Comparison of ENCODE assay signal across 34 cellular contexts in the genomic region with DNA sequence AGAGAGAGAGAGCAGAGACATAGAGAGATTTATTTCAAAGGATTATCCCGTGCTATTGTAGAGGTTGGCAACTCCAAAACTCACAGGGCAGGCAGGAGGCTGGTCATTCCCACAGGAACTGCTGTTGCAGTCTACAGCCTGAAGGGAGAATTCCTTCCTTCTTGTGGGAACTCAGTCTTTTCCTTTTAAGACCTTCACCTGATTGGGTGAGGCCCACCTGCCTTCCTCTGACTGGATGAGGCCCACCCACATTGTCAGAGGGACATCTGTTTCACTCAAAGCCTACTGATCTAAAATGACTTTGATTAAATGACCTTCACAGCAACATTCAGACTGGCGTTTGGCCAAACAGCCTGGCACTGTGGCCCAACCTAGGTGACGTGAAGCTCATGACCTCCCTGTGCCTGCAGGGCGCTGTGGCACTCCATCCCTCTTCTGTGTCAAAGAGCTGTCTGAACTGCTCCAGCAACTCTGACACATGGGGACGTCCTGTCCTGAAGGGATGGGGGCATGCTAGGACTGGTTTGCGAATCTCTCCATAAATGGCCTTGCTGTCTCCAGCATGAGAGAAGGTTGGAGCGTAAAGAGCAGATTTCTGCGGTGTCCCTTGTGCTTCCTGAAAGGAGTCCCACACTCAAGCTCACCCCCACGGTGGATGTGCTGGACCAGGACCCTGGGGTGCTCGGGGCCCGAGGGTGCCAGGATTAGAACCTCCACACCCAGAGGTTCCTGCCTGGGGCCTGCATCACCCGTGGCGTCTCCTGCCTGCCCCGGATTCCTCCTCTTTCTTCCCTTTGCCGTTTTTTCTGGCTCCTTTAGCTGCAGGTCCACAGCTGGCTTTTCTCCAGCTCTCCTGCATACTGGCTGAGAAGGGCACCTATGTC. TPM values are rescaled to one million over a fixed set of nuclear protein-coding genes. Genes with fewer than 3 reads are reported as not detected.
DNase-seq lines count a peak whose midpoint lies in the region; ATAC-seq, FAIRE-seq and TF ChIP-seq lines count a peak whose summit lies in the region.
"Had no signal": no experiment of that assay in that cellular context is flagged by ENCODE, and none has a peak within 500 bp of the region (broad histone marks: within the 10 kb centered on the region; RNA-seq: fewer than 3 reads in every experiment).

No MANE protein-coding gene starts in this region.

- H4K20me1 ChIP-seq in GM23338 (replicated peaks; ENCODE audit: insufficient read depth): no peaks in the 10 kb centered on the region

- in situ Hi-C loops in KBM-7 (cut with MboI; ENCODE audit: low pct_unique_long_range_greater_than_20kb, low sequenced_read_pairs): no loop called here

- H3K4me1 ChIP-seq in GM23338 (ENCODE audit: insufficient read depth): no peaks in the 10 kb centered on the region
- H3K4me1 ChIP-seq in mesendoderm (ENCODE audit: control insufficient read depth, low read depth, low read length): no peaks in the 10 kb centered on the region
- H3K4me1 ChIP-seq: gastrocnemius medialis, SJSA1 had no signal

- no peak overlapping the region for H4K5ac ChIP-seq in mesendoderm (ENCODE audit: low read length)

- H3K79me2 ChIP-seq in GM23338 (replicated peaks; ENCODE audit: insufficient read depth) (no peaks in the 10 kb centered on the region), mesendoderm (ENCODE audit: control insufficient read depth, insufficient read depth, low read length) (no peaks in the 10 kb centered on the region)

- ATAC-seq in GM23338 (no peak), GM21390 (IDR thresholded peaks at IDR 0.05; ENCODE audit: unreplicated experiment) (no peak)
- ATAC-seq: activated CD4-positive, alpha-beta T cell treated with anti-CD3 and anti-CD28 coated beads for 36 hours; body of pancreas; gastrocnemius medialis; stimulated activated effector memory CD8-positive, alpha-beta T cell treated with anti-CD3 and anti-CD28 coated beads, Interleukin-12 subunit alpha, Interleukin-12 subunit beta, amount 100 ng/mL, for 72 hours; upper lobe of right lung had no signal

- no peak overlapping the region for H3K4ac ChIP-seq in mesendoderm (ENCODE audit: low read depth, low read length)

- no peak overlapping the region for H3K18ac ChIP-seq in mesendoderm (ENCODE audit: low read length)

- H3K9me3 Mint-ChIP-seq in GM23338: no peaks in the 10 kb centered on the region; the same call in 2 of the 3 replicates
- H3K9me3 Mint-ChIP-seq: CD4-positive, alpha-beta memory T cell; stimulated activated effector memory CD8-positive, alpha-beta T cell treated with anti-CD3 and anti-CD28 coated beads, Interleukin-12 subunit alpha, Interleukin-12 subunit beta, amount 100 ng/mL, for 72 hours had no signal

- H2BK5ac ChIP-seq in mesendoderm (ENCODE audit: low read length): no peak overlapping the region

- no peaks in the 10 kb centered on the region for H3K36me3 ChIP-seq in GM23338 (ENCODE audit: insufficient read depth)
- H3K36me3 ChIP-seq in bronchial epithelial cell (ENCODE audit: control insufficient read depth, insufficient read depth, low read length): no peaks in the 10 kb centered on the region
- no peaks in the 10 kb centered on the region for H3K36me3 ChIP-seq in mesendoderm (ENCODE audit: control insufficient read depth, insufficient read depth, low read length)
- H3K36me3 ChIP-seq: esophagus squamous epithelium, gastrocnemius medialis, neutrophil, SJSA1, upper lobe of right lung had no signal

- no peaks in the 10 kb centered on the region for H3K9me2 ChIP-seq in GM23338 (ENCODE audit: insufficient read depth)

- no peak overlapping the region for H4K8ac ChIP-seq in mesendoderm (ENCODE audit: low read depth, low read length)

- no peaks in the 10 kb centered on the region for H3F3A ChIP-seq in GM23338 (replicated peaks; ENCODE audit: low read depth)

- H3K4me3 ChIP-seq in GM23338 (no peak overlapping the region), bronchial epithelial cell (ENCODE audit: low read depth, low read length) (no peak overlapping the region), mesendoderm (ENCODE audit: low read length) (no peak overlapping the region)
- H3K4me3 ChIP-seq: body of pancreas, esophagus squamous epithelium, gastrocnemius medialis, SJSA1, upper lobe of right lung had no signal

- H3K27ac ChIP-seq in GM23338 (ENCODE audit: low read depth): no peak overlapping the region
- H3K27ac ChIP-seq in mesendoderm (ENCODE audit: low read depth, low read length): no peak overlapping the region
- H3K27ac ChIP-seq: body of pancreas, esophagus squamous epithelium, gastrocnemius medialis, HL-60, neutrophil, SJSA1, upper lobe of right lung had no signal

- no peak overlapping the region for H2BK15ac ChIP-seq in mesendoderm (replicated peaks; ENCODE audit: low read depth)

- peaks cover 2% of the 10 kb centered on the region for H3K27me3 Mint-ChIP-seq in GM23338 (ENCODE audit: insufficient read depth, low read depth, poor library complexity)

- TF ChIP-seq CTCF in GM23338 (conservative IDR thresholded peaks at IDR 0.05; ENCODE audit: low read depth in 2 of 2) (no peak), bronchial epithelial cell (IDR thresholded peaks at IDR 0.05; ENCODE audit: insufficient read depth, low read length, severe bottlenecking) (no peak)

- H2BK120ac ChIP-seq in mesendoderm (ENCODE audit: low read depth, low read length): no peak overlapping the region

- H3K23ac ChIP-seq in mesendoderm (ENCODE audit: low read length): no peak overlapping the region

- no peak overlapping the region for H3K27ac Mint-ChIP-seq in GM23338
- H3K27ac Mint-ChIP-seq: activated CD4-positive, alpha-beta T cell treated with anti-CD3 and anti-CD28 coated beads for 36 hours; CD4-positive, alpha-beta memory T cell; stimulated activated effector memory CD8-positive, alpha-beta T cell treated with anti-CD3 and anti-CD28 coated beads, Interleukin-12 subunit alpha, Interleukin-12 subunit beta, amount 100 ng/mL, for 72 hours had no signal

- no peaks in the 10 kb centered on the region for H3K36me3 Mint-ChIP-seq in GM23338 (ENCODE audit: low read depth)
- H3K36me3 Mint-ChIP-seq: CD4-positive, alpha-beta memory T cell; stimulated activated effector memory CD8-positive, alpha-beta T cell treated with anti-CD3 and anti-CD28 coated beads, Interleukin-12 subunit alpha, Interleukin-12 subunit beta, amount 100 ng/mL, for 72 hours had no signal

- H3K4me1 Mint-ChIP-seq in GM23338: 0 out of 3 replicates have a peak, but pooled peaks cover 2% of the 10 kb centered on the region
- H3K4me1 Mint-ChIP-seq: activated CD4-positive, alpha-beta T cell treated with anti-CD3 and anti-CD28 coated beads for 36 hours; stimulated activated effector memory CD8-positive, alpha-beta T cell treated with anti-CD3 and anti-CD28 coated beads, Interleukin-12 subunit alpha, Interleukin-12 subunit beta, amount 100 ng/mL, for 72 hours had no signal

- H3K27me3 ChIP-seq in GM23338 (ENCODE audit: insufficient read depth) (no peaks in the 10 kb centered on the region), bronchial epithelial cell (ENCODE audit: control insufficient read depth, insufficient read depth, low read length) (no peaks in the 10 kb centered on the region), mesendoderm (ENCODE audit: insufficient read depth, low read length, poor library complexity) (no peaks in the 10 kb centered on the region)
- H3K27me3 ChIP-seq: body of pancreas, gastrocnemius medialis, SJSA1, upper lobe of right lung had no signal

- no peak overlapping the region for H3K4me3 Mint-ChIP-seq in GM23338
- H3K4me3 Mint-ChIP-seq: activated CD4-positive, alpha-beta T cell treated with anti-CD3 and anti-CD28 coated beads for 36 hours; CD4-positive, alpha-beta memory T cell; stimulated activated effector memory CD8-positive, alpha-beta T cell treated with anti-CD3 and anti-CD28 coated beads, Interleukin-12 subunit alpha, Interleukin-12 subunit beta, amount 100 ng/mL, for 72 hours had no signal

- no peak overlapping the region for H3K4me2 ChIP-seq in GM23338
- H3K4me2 ChIP-seq in mesendoderm (ENCODE audit: low read length): no peak overlapping the region

- no peak overlapping the region for H2AK5ac ChIP-seq in mesendoderm (ENCODE audit: low read length)

- H2AFZ ChIP-seq in GM23338: no peak overlapping the region

- FAIRE-seq in bronchial epithelial cell (lab: Jason Lieb, UNC): peak; percentile 43
- FAIRE-seq: GM18507 had no signal

- H3K56ac ChIP-seq in mesendoderm (ENCODE audit: low read length): no peak overlapping the region

- no peak overlapping the region for H3K9ac ChIP-seq in mesendoderm (ENCODE audit: low read length)

- DNase-seq in DMS53 (lab: John Stamatoyannopoulos, UW) (peak; percentile 37), DMS53 treated with DMSO at 0.1 percent for 48 hours (lab: John Stamatoyannopoulos, UW; ENCODE audit: unreplicated experiment) (no peak), GM23338 (ENCODE audit: low spot score) (peak; percentile 34), bronchial epithelial cell (ENCODE audit: low read depth) (peak; percentile 32), mesendoderm (peak; percentile 44), KBM-7 (no peak), dermis blood vessel endothelial cell (no peak)
- DNase-seq: 8988T; activated CD4-positive, alpha-beta T cell treated with anti-CD3 and anti-CD28 coated beads for 36 hours; activated CD8-positive, alpha-beta memory T cell treated with anti-CD3 and anti-CD28 coated beads for 24 hours; activated gamma-delta T cell; activated T-cell treated with anti-CD3 and anti-CD28 coated beads, Interleukin-2, amount 50 U/mL, for 1 hour; body of pancreas; DMS79; effector memory CD4-positive, alpha-beta T cell; esophagus squamous epithelium; gastrocnemius medialis; H7; NCI-H1105 treated with DMSO at 0.1 percent for 48 hours; NCI-H510A; stimulated activated CD4-positive, alpha-beta T cell treated with anti-CD3 and anti-CD28 coated beads, Interleukin-2, amount 100 ng/mL, for 48 hours; substantia nigra; upper lobe of right lung had no signal

- WGBS in mesendoderm (ENCODE audit: extremely low coverage, insufficient coverage, low lambda C conversion rate): no CpG with 5 or more reads among the region's 15 CpGs

- no peaks in the 10 kb centered on the region for H3K79me1 ChIP-seq in mesendoderm (ENCODE audit: low read length)

RNA-seq across cellular contexts. Expression of gene KRTAP5-5, which starts 20.7 kb away (rescaled TPM):
- not detected in 2 replicates for total RNA-seq in GM23338 (2014; rRNA removed; shearing (Covaris generic))
- not detected in 2 replicates for polyA plus RNA-seq in GM23338 (2016; fragmentation: Nextera tagmentation; extraction: Ambion mirVana)
- total RNA-seq in bronchial epithelial cell (not detected in 2 replicates), dermis blood vessel endothelial cell (not detected in 2 replicates)
- polyA plus RNA-seq in mesendoderm (2013, experiment 1 of 2): not detected
- not detected for polyA plus RNA-seq in mesendoderm (2013, experiment 2 of 2)
- total RNA-seq: activated CD4-positive, alpha-beta T cell treated with anti-CD3 and anti-CD28 coated beads for 36 hours; body of pancreas; CD4-positive, alpha-beta memory T cell; esophagus squamous epithelium; gastrocnemius medialis; H7; kidney epithelial cell; myocyte; SJSA1; T-helper 1 cell treated with Interleukin-12 subunit alpha and Interleukin-12 subunit beta and Interleukin-4 antibody, amounts not matched to agents 30 ng/mL and 1 ng/mL, for 36 hours; upper lobe of right lung had no signal
- polyA plus RNA-seq: adipose tissue; CD4-positive, alpha-beta memory T cell had no signal

RNA-seq across cellular contexts. Expression of gene KRTAP5-4, which starts 28.3 kb away (rescaled TPM):
- total RNA-seq in GM23338 (2014; rRNA removed; shearing (Covaris generic)): not detected in 2 replicates
- polyA plus RNA-seq in GM23338 (2016; fragmentation: Nextera tagmentation; extraction: Ambion mirVana): not detected in 2 replicates
- not detected in 2 replicates for total RNA-seq in bronchial epithelial cell
- polyA plus RNA-seq in mesendoderm (2013, experiment 1 of 2): not detected
- not detected for polyA plus RNA-seq in mesendoderm (2013, experiment 2 of 2)
- total RNA-seq in dermis blood vessel endothelial cell: not detected in 2 replicates
- total RNA-seq: activated CD4-positive, alpha-beta T cell treated with anti-CD3 and anti-CD28 coated beads for 36 hours; body of pancreas; CD4-positive, alpha-beta memory T cell; esophagus squamous epithelium; gastrocnemius medialis; H7; kidney epithelial cell; myocyte; SJSA1; T-helper 1 cell treated with Interleukin-12 subunit alpha and Interleukin-12 subunit beta and Interleukin-4 antibody, amounts not matched to agents 30 ng/mL and 1 ng/mL, for 36 hours; upper lobe of right lung had no signal
- polyA plus RNA-seq: adipose tissue; CD4-positive, alpha-beta memory T cell had no signal

RNA-seq across cellular contexts. Expression of gene KRTAP5-3, which starts 42.0 kb away (rescaled TPM):
- total RNA-seq in GM23338 (2014; rRNA removed; shearing (Covaris generic)): not detected in 2 replicates
- not detected in 2 replicates for polyA plus RNA-seq in GM23338 (2016; fragmentation: Nextera tagmentation; extraction: Ambion mirVana)
- total RNA-seq in bronchial epithelial cell (not detected in 2 replicates), dermis blood vessel endothelial cell (not detected in 2 replicates)
- polyA plus RNA-seq in mesendoderm (2013, experiment 1 of 2): not detected
- not detected for polyA plus RNA-seq in mesendoderm (2013, experiment 2 of 2)
- total RNA-seq: activated CD4-positive, alpha-beta T cell treated with anti-CD3 and anti-CD28 coated beads for 36 hours; body of pancreas; CD4-positive, alpha-beta memory T cell; esophagus squamous epithelium; gastrocnemius medialis; H7; kidney epithelial cell; myocyte; SJSA1; T-helper 1 cell treated with Interleukin-12 subunit alpha and Interleukin-12 subunit beta and Interleukin-4 antibody, amounts not matched to agents 30 ng/mL and 1 ng/mL, for 36 hours; upper lobe of right lung had no signal
- polyA plus RNA-seq: adipose tissue; CD4-positive, alpha-beta memory T cell had no signal

RNA-seq across cellular contexts. Expression of gene KRTAP5-6, which starts 46.7 kb away (rescaled TPM):
- not detected in 2 replicates for total RNA-seq in GM23338 (2014; rRNA removed; shearing (Covaris generic))
- not detected in 2 replicates for polyA plus RNA-seq in GM23338 (2016; fragmentation: Nextera tagmentation; extraction: Ambion mirVana)
- not detected in 2 replicates for total RNA-seq in bronchial epithelial cell
- not detected for polyA plus RNA-seq in mesendoderm (2013, experiment 1 of 2)
- not detected for polyA plus RNA-seq in mesendoderm (2013, experiment 2 of 2)
- total RNA-seq in dermis blood vessel endothelial cell: 0.28 TPM in 1 of 2 replicates, not detected in the other
- total RNA-seq: activated CD4-positive, alpha-beta T cell treated with anti-CD3 and anti-CD28 coated beads for 36 hours; body of pancreas; CD4-positive, alpha-beta memory T cell; esophagus squamous epithelium; gastrocnemius medialis; H7; kidney epithelial cell; myocyte; SJSA1; T-helper 1 cell treated with Interleukin-12 subunit alpha and Interleukin-12 subunit beta and Interleukin-4 antibody, amounts not matched to agents 30 ng/mL and 1 ng/mL, for 36 hours; upper lobe of right lung had no signal
- polyA plus RNA-seq: adipose tissue; CD4-positive, alpha-beta memory T cell had no signal

RNA-seq across cellular contexts. Expression of gene KRTAP5-2, which starts 52.2 kb away (rescaled TPM):
- not detected in 2 replicates for total RNA-seq in GM23338 (2014; rRNA removed; shearing (Covaris generic))
- polyA plus RNA-seq in GM23338 (2016; fragmentation: Nextera tagmentation; extraction: Ambion mirVana): not detected in 2 replicates
- total RNA-seq in bronchial epithelial cell (not detected in 2 replicates), dermis blood vessel endothelial cell (not detected in 2 replicates)
- polyA plus RNA-seq in mesendoderm (2013, experiment 1 of 2): not detected
- polyA plus RNA-seq in mesendoderm (2013, experiment 2 of 2): not detected
- total RNA-seq: activated CD4-positive, alpha-beta T cell treated with anti-CD3 and anti-CD28 coated beads for 36 hours; body of pancreas; CD4-positive, alpha-beta memory T cell; esophagus squamous epithelium; gastrocnemius medialis; H7; kidney epithelial cell; myocyte; SJSA1; T-helper 1 cell treated with Interleukin-12 subunit alpha and Interleukin-12 subunit beta and Interleukin-4 antibody, amounts not matched to agents 30 ng/mL and 1 ng/mL, for 36 hours; upper lobe of right lung had no signal
- polyA plus RNA-seq: CD4-positive, alpha-beta memory T cell had no signal

Comparison
In these comparisons a context has a peak if more than half of its experiments do, and no peak if none do; other contexts are left out.
1. DNase-seq: peak in DMS53 (single experiment), GM23338 (single experiment), bronchial epithelial cell (single experiment) and mesendoderm (single experiment); none in DMS53 treated with DMSO at 0.1 percent for 48 hours (single experiment), KBM-7 (single experiment) and dermis blood vessel endothelial cell (single experiment).